ENCODE assay signal across 1 cellular context in genomic region chr5:54902817-54903473, GRCh38.
TF ChIP-seq lines count a peak whose summit lies in the region.

No MANE protein-coding gene starts in this region.

TF ChIP-seq in GM23338, 12 proteins besides CTCF, POLR2A, EP300 and RAD21 (continued from another document):
- TF ChIP-seq REST (IDR thresholded peaks at IDR 0.05; ENCODE audit: unreplicated experiment): no peak
- TF ChIP-seq STAT1 (IDR thresholded peaks at IDR 0.05; ENCODE audit: unreplicated experiment): no peak
- no peak for TF ChIP-seq ZNF331 (CRISPR knock-in tag; IDR thresholded peaks at IDR 0.05; ENCODE audit: low read depth)
- TF ChIP-seq JUNB (IDR thresholded peaks at IDR 0.05; ENCODE audit: unreplicated experiment): no peak
- no peak for TF ChIP-seq EZH2 (IDR thresholded peaks at IDR 0.05; ENCODE audit: low read depth, unreplicated experiment)
